Comparison of ENCODE assay signal across 35 cellular contexts in genomic region chr11:20178976-20179375, GRCh38. TPM values are rescaled to one million over a fixed set of nuclear protein-coding genes. Genes with fewer than 3 reads are reported as not detected.
"Had no signal": no experiment of that assay in that cellular context is flagged by ENCODE, and none has a peak within 500 bp of the region (broad histone marks: within the 10 kb centered on the region; RNA-seq: fewer than 3 reads in every experiment).

No MANE protein-coding gene starts in this region.

- H3K4me1 ChIP-seq: left lung, lower lobe of right lung, right atrium auricular region, sigmoid colon, spleen, tibial nerve, upper lobe of left lung, vagina had no signal

- H3K27ac ChIP-seq: left lung, lower lobe of right lung, ovary, right atrium auricular region, sigmoid colon, spleen, tibial nerve, upper lobe of left lung, vagina had no signal

- H3K4me3 ChIP-seq: left lung, lower lobe of right lung, ovary, right atrium auricular region, sigmoid colon, spleen, tibial nerve, upper lobe of left lung, vagina had no signal

- DNase-seq: hypothalamus; immature natural killer cell; kidney; left colon; left lung; lower lobe of right lung; mesendoderm; naive B cell; natural killer cell; nephron progenitor cell; ovary; sigmoid colon; small intestine; spleen; stimulated activated CD4-positive, alpha-beta T cell treated with anti-CD3 and anti-CD28 coated beads, Interleukin-4, amount 100 ng/mL, for 4 hours; stimulated activated CD8-positive, alpha-beta memory T cell treated with anti-CD3 and anti-CD28 coated beads, Interleukin-4, amount 100 ng/mL, for 48 hours; stimulated activated naive CD4-positive, alpha-beta T cell treated with Interleukin-2 at 50 U/mL for 16 hours; stimulated activated naive CD8-positive, alpha-beta T cell treated with anti-CD3 and anti-CD28 coated beads, Interleukin-15, amount 100 ng/mL, for 72 hours; substantia nigra; upper lobe of left lung had no signal

- H3K36me3 ChIP-seq: left lung, lower lobe of right lung, ovary, right atrium auricular region, sigmoid colon, spleen, tibial nerve, upper lobe of left lung, vagina had no signal

- H3K27me3 ChIP-seq: ovary, tibial nerve, upper lobe of left lung, vagina had no signal

- ATAC-seq: left colon; left lung; lower lobe of right lung; natural killer cell; stimulated activated memory B cell treated with anti-CD40 and anti-IgM and Interleukin-4, amounts not matched to agents 10 μg/mL and 1 μg/mL and 100 μg/mL, for 72 hours; stimulated activated naive CD8-positive, alpha-beta T cell treated with anti-CD3 and anti-CD28 coated beads, Interleukin-15, amount 100 ng/mL, for 72 hours had no signal

- FAIRE-seq: islet of Langerhans, kidney, small intestine had no signal

RNA-seq across cellular contexts. Expression of gene DBX1, which starts 18.7 kb away (rescaled TPM):
- total RNA-seq: kidney, left colon, left lung, liver, lower lobe of right lung, mesothelial cell of epicardium, mononuclear cell, natural killer cell, omental fat pad, ovary, progenitor cell of endocrine pancreas, pulmonary artery endothelial cell, renal cortical epithelial cell, right atrium auricular region, sigmoid colon, spleen, temporal lobe, tibial nerve, upper lobe of left lung, urinary bladder, vagina had no signal
- polyA plus RNA-seq: immature natural killer cell, liver, ovary, sigmoid colon, small intestine, spleen, thymus, urinary bladder had no signal
